9 cellular contexts compared by ENCODE assay signal in genomic region chr9:134375430-134376385, GRCh38. TPM values are rescaled to one million over a fixed set of nuclear protein-coding genes. Genes with fewer than 3 reads are reported as not detected.
DNase-seq lines count a peak whose midpoint lies in the region; ATAC-seq and TF ChIP-seq lines count a peak whose summit lies in the region.
"Had no signal": no experiment of that assay in that cellular context is flagged by ENCODE, and none has a peak within 500 bp of the region (broad histone marks: within the 10 kb centered on the region; RNA-seq: fewer than 3 reads in every experiment).

No MANE protein-coding gene starts in this region.

- H3K36me3 Mint-ChIP-seq in WTC11, result no peaks in the 10 kb centered on the region

- no peak for TF ChIP-seq EP300 in gastroesophageal sphincter (IDR thresholded peaks at IDR 0.05)

- no peaks in the 10 kb centered on the region for H3K4me1 Mint-ChIP-seq in WTC11

- no peaks in the 10 kb centered on the region for H3K36me3 ChIP-seq in gastroesophageal sphincter

- ATAC-seq in WTC11 (no peak), gastroesophageal sphincter (peak; percentile 42), omental fat pad (ENCODE audit: low FRiP score) (peak; percentile 50), HG03025 (IDR thresholded peaks at IDR 0.05; ENCODE audit: low FRiP score, unreplicated experiment) (no peak)

- H3K27ac Mint-ChIP-seq in WTC11, result peak overlapping the region; percentile 90
- H3K27ac Mint-ChIP-seq: CD4-positive, alpha-beta T cell had no signal

- H3K27me3 ChIP-seq in gastroesophageal sphincter, result no peaks in the 10 kb centered on the region

- DNase-seq in Ammon's horn (ENCODE audit: low spot score) (peak; percentile 53), WTC11 (ENCODE audit: low spot score) (no peak), omental fat pad (ENCODE audit: low spot score) (no peak), NCI-H2196 (lab: John Stamatoyannopoulos, UW; ENCODE audit: unreplicated experiment) (no peak), AML-193 (lab: John Stamatoyannopoulos, UW) (no peak), NCI-H446 treated with DMSO at 0.1 percent for 48 hours (lab: John Stamatoyannopoulos, UW) (no peak)
- DNase-seq: CD4-positive, alpha-beta T cell had no signal

- POLR2A ChIA-PET in WTC11 (lab: Charles Lee), result interaction anchor here (0.6 kb wide), 1 partner anchor 25 kb away, joined by 3 read pairs; no protein-coding TSS in a partner anchor

- TF ChIP-seq CTCF in WTC11 (IDR thresholded peaks at IDR 0.05) (no peak), gastroesophageal sphincter (IDR thresholded peaks at IDR 0.05) (peak in 3 of 4 experiments; percentile 13 to 40 (median 31)), omental fat pad (IDR thresholded peaks at IDR 0.05) (no peak)

- H3K4me1 ChIP-seq in gastroesophageal sphincter, result peaks cover 19 to 100% (median 82%) of the 10 kb centered on the region in 3 donors

- CTCF ChIA-PET in WTC11 (lab: Charles Lee), result no interaction called here

- H3K4me3 ChIP-seq in gastroesophageal sphincter, result peak overlapping the region in 1 of 2 donors; percentile 34

- no peak overlapping the region for H3K4me3 Mint-ChIP-seq in WTC11
- H3K4me3 Mint-ChIP-seq: CD4-positive, alpha-beta T cell had no signal

- H3K9me3 Mint-ChIP-seq in WTC11, result no peaks in the 10 kb centered on the region
- H3K9me3 Mint-ChIP-seq: CD4-positive, alpha-beta T cell had no signal

- no peaks in the 10 kb centered on the region for H3K27me3 Mint-ChIP-seq in WTC11 (ENCODE audit: low read depth)
- H3K27me3 Mint-ChIP-seq: CD4-positive, alpha-beta T cell had no signal

- no peaks in the 10 kb centered on the region for H3K9me3 ChIP-seq in gastroesophageal sphincter

- H3K27ac ChIP-seq in gastroesophageal sphincter, result peak overlapping the region; percentile 81 to 96 (median 94)

- no peak for TF ChIP-seq POLR2A in gastroesophageal sphincter (IDR thresholded peaks at IDR 0.05)

- 18% methylated on average over 7 of the region's 38 CpGs; no CpG with 5 or more reads in 1 of the 2 donors for WGBS in gastroesophageal sphincter (ENCODE audit: low coverage in 1 of 2), 2 donors

TF ChIP-seq in WTC11, 78 proteins besides CTCF, POLR2A, EP300 and RAD21:
- TF ChIP-seq ELF4 (CRISPR knock-in tag; IDR thresholded peaks at IDR 0.05; ENCODE audit: low read depth) (no peak), NFATC4 (CRISPR knock-in tag; IDR thresholded peaks at IDR 0.05) (no peak), TP53 (CRISPR knock-in tag; IDR thresholded peaks at IDR 0.05) (no peak), TCF7 (CRISPR knock-in tag; IDR thresholded peaks at IDR 0.05; ENCODE audit: low read depth) (no peak), FOXP4 (CRISPR knock-in tag; IDR thresholded peaks at IDR 0.05) (no peak), GRHL2 (CRISPR knock-in tag; IDR thresholded peaks at IDR 0.05; ENCODE audit: insufficient replicate concordance, severe bottlenecking) (no peak), EMX1 (CRISPR knock-in tag; IDR thresholded peaks at IDR 0.05) (no peak), AR (CRISPR knock-in tag; IDR thresholded peaks at IDR 0.05) (no peak)

RNA-seq across cellular contexts. Expression of gene RXRA, which starts 49.5 kb away (rescaled TPM):
- total RNA-seq in WTC11 (2021), result 24.9 to 27.5 TPM (median 25.0 TPM) in 3 replicates
- total RNA-seq in gastroesophageal sphincter, result 10 to 100 TPM; 45.1 to 78.9 (median 55.3) TPM
- 10 to 100 TPM; 53.3 to 87.8 (median 69.6) TPM for total RNA-seq in omental fat pad

Comparison
In these comparisons a context has a peak if more than half of its experiments do, and no peak if none do; other contexts are left out.
1. ATAC-seq: peak in gastroesophageal sphincter (single experiment) and omental fat pad (single experiment); none in WTC11 (single experiment) and HG03025 (single experiment).
2. CTCF ChIP-seq: peak in gastroesophageal sphincter (3 of 4); none in WTC11 (single experiment) and omental fat pad (0 of 3).